ENCODE assay signal across 14 cellular contexts in the genomic region with DNA sequence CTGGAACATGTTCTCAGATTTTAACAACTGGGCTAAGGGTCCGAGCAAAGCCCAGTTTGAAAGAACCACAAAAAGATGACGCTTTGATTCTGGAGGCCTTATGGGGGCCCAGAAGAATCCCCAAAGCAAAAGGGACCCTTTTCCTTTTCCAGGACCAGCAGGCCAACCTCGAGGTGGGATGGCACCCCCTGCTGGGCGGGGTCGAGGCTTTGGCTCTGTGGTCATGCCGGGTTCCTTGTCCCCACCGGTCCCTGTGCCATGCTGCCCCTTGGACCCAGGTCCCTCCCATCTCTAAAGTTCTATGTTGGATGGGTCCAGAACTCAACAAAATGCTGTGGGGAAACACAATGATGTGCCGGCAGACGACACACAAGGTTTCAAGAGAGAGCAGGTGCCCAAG. TPM values are rescaled to one million over a fixed set of nuclear protein-coding genes. Genes with fewer than 3 reads are reported as not detected.
A peak's percentile ranks its signal among the peaks of the same experiment; 100 is the strongest.
DNase-seq lines count a peak whose midpoint lies in the region; ATAC-seq and TF ChIP-seq lines count a peak whose summit lies in the region.
"Had no signal": no experiment of that assay in that cellular context is flagged by ENCODE, and none has a peak within 500 bp of the region (broad histone marks: within the 10 kb centered on the region; RNA-seq: fewer than 3 reads in every experiment).

No MANE protein-coding gene starts in this region.

- peak overlapping the region; percentile 12 for H3K14ac ChIP-seq in neuronal stem cell (ENCODE audit: low read length)

- H3K4me3 ChIP-seq in SK-N-SH (ENCODE audit: low read depth in 2 of 2, low read length in 1 of 2) (no peak overlapping the region), GM12875 (ENCODE audit: low read depth, low read length) (no peak overlapping the region), brain microvascular endothelial cell (ENCODE audit: low read depth, low read length) (no peak overlapping the region), neuronal stem cell (ENCODE audit: low read length in 2 of 2) (no peak overlapping the region)
- H3K4me3 ChIP-seq: MG63 had no signal

- POLR2A ChIA-PET in SK-N-SH (lab: Yijun Ruan, JAX), result no interaction called here

- peaks cover 3% of the 10 kb centered on the region for H3K79me1 ChIP-seq in neuronal stem cell (ENCODE audit: low read depth, low read length)

- H2AK5ac ChIP-seq in neuronal stem cell (ENCODE audit: low read depth, low read length), result no peak overlapping the region

- H4K8ac ChIP-seq in neuronal stem cell (ENCODE audit: low read depth, low read length), result no peak overlapping the region

- no peak overlapping the region for H3K18ac ChIP-seq in neuronal stem cell (ENCODE audit: low read length)

- no peak overlapping the region for H2AFZ ChIP-seq in SK-N-SH (ENCODE audit: low read depth)
- H2AFZ ChIP-seq in neuronal stem cell (ENCODE audit: low read length), result no peak overlapping the region

- no peaks in the 10 kb centered on the region for H3K79me2 ChIP-seq in SK-N-SH (ENCODE audit: insufficient read depth)

- no peaks in the 10 kb centered on the region for H3K27me3 ChIP-seq in SK-N-SH (ENCODE audit: insufficient read depth)
- no peaks in the 10 kb centered on the region for H3K27me3 ChIP-seq in brain microvascular endothelial cell (replicated peaks)
- no peaks in the 10 kb centered on the region for H3K27me3 ChIP-seq in neuronal stem cell (ENCODE audit: control insufficient read depth in 3 of 3, insufficient read depth in 3 of 3, low read depth in 1 of 3, low read length in 3 of 3)
- H3K27me3 ChIP-seq: MG63 had no signal

- 84% methylated on average over 8 of the region's 9 CpGs for WGBS in SK-N-SH (ENCODE audit: low lambda C conversion rate)
- no CpG with 5 or more reads among the region's 9 CpGs for WGBS in neuronal stem cell (ENCODE audit: extremely low coverage in 2 of 2, insufficient read length in 2 of 2, insufficient replicate concordance in 1 of 2), 2 donors

- H3K23ac ChIP-seq in neuronal stem cell (ENCODE audit: low read depth, low read length, poor library complexity), result peak overlapping the region; percentile 77

- no peak overlapping the region for H3K4ac ChIP-seq in neuronal stem cell (ENCODE audit: low read length)

- H3K4me1 ChIP-seq in SK-N-SH (ENCODE audit: control insufficient read depth in 1 of 2, insufficient read depth in 2 of 2, low read depth in 1 of 2, low read length in 1 of 2) (no peaks in the 10 kb centered on the region), neuronal stem cell (ENCODE audit: control insufficient read depth in 2 of 2, insufficient read depth in 1 of 2, low read depth in 1 of 2, low read length in 2 of 2) (no peaks in the 10 kb centered on the region)

- H3K4me2 ChIP-seq in SK-N-SH (no peak overlapping the region), neuronal stem cell (ENCODE audit: insufficient read depth, low read length, poor library complexity, severe bottlenecking) (no peak overlapping the region)

- H3K9me3 ChIP-seq in SK-N-SH, result no peaks in the 10 kb centered on the region
- no peaks in the 10 kb centered on the region for H3K9me3 ChIP-seq in neuronal stem cell (replicated peaks in 1 of 2; ENCODE audit: control insufficient read depth in 2 of 2, insufficient read depth in 1 of 2, low read depth in 1 of 2, low read length in 2 of 2)
- H3K9me3 ChIP-seq: MG63 had no signal

- H3K36me3 ChIP-seq in SK-N-SH (replicated peaks in 1 of 2; ENCODE audit: control insufficient read depth in 1 of 2, insufficient read depth in 2 of 2, low read length in 1 of 2) (peaks cover 11 to 30% of the 10 kb centered on the region in 2 experiments), brain microvascular endothelial cell (replicated peaks) (peaks cover under 1% of the 10 kb centered on the region), neuronal stem cell (replicated peaks in 1 of 2; ENCODE audit: control insufficient read depth in 2 of 2, insufficient read depth in 2 of 2, low read length in 2 of 2) (peaks cover 39 to 67% of the 10 kb centered on the region in 2 donors)

- no peak overlapping the region for H2BK5ac ChIP-seq in neuronal stem cell (ENCODE audit: low read length)

- no peaks in the 10 kb centered on the region for H4K20me1 ChIP-seq in SK-N-SH (ENCODE audit: insufficient read depth)

- no peak overlapping the region for H2BK12ac ChIP-seq in neuronal stem cell (ENCODE audit: low read length)

- in situ Hi-C loops in brain microvascular endothelial cell (cut with HindIII; ENCODE audit: low pct_ligation_motif_present, low sequenced_read_pairs), result no loop called here

- H3F3A ChIP-seq in SK-N-SH (replicated peaks; ENCODE audit: insufficient read depth), result no peaks in the 10 kb centered on the region

- DNase-seq in SK-N-SH, result peak; percentile 59
- DNase-seq in brain microvascular endothelial cell, result no peak
- no peak for DNase-seq in neuronal stem cell (ENCODE audit: low spot score)
- DNase-seq in Ammon's horn (ENCODE audit: low spot score), result no peak
- DNase-seq in cortex of kidney (lab: John Stamatoyannopoulos, UW), result no peak
- DNase-seq: activated CD4-positive, alpha-beta T cell treated with anti-CD3 and anti-CD28 coated beads for 36 hours; activated naive CD4-positive, alpha-beta T cell; EL; MG63; naive thymus-derived CD4-positive, alpha-beta T cell; small intestine had no signal

- CTCF ChIA-PET in SK-N-SH (lab: Yijun Ruan, JAX), result interaction anchor here (1.2 kb wide), 1 partner anchor 70 kb away, joined by 3 read pairs; no protein-coding TSS in a partner anchor

- ATAC-seq in SK-N-SH treated with all-trans-retinoic acid at 6 μM for 48 hours, result no peak
- no peak for ATAC-seq in GM21526 (IDR thresholded peaks at IDR 0.05; ENCODE audit: low FRiP score, unreplicated experiment)
- ATAC-seq: activated CD4-positive, alpha-beta T cell treated with anti-CD3 and anti-CD28 coated beads for 36 hours; naive thymus-derived CD4-positive, alpha-beta T cell had no signal

- H4K91ac ChIP-seq in neuronal stem cell (ENCODE audit: low read depth, low read length, poor library complexity), result no peak overlapping the region

- peak; percentile 32 for TF ChIP-seq RAD21 in SK-N-SH (IDR thresholded peaks at IDR 0.05; ENCODE audit: low read length)

- TF ChIP-seq EP300 in SK-N-SH (IDR thresholded peaks at IDR 0.05; ENCODE audit: borderline replicate concordance in 1 of 2, low read depth in 1 of 2, low read length in 1 of 2), result no peak

- H3K9ac ChIP-seq in SK-N-SH, result no peak overlapping the region
- no peak overlapping the region for H3K9ac ChIP-seq in neuronal stem cell (ENCODE audit: low read depth, low read length, poor library complexity)

- H3K27ac ChIP-seq in SK-N-SH (ENCODE audit: low read depth in 2 of 2, low read length in 1 of 2) (no peak overlapping the region), brain microvascular endothelial cell (no peak overlapping the region), neuronal stem cell (replicated peaks; ENCODE audit: low read length) (no peak overlapping the region)

- H2BK120ac ChIP-seq in neuronal stem cell (ENCODE audit: low read depth, low read length), result no peak overlapping the region

- TF ChIP-seq CTCF in SK-N-SH (IDR thresholded peaks at IDR 0.05) (peak; percentile 39), GM12875 (IDR thresholded peaks at IDR 0.05; ENCODE audit: borderline replicate concordance, insufficient read depth, low read depth, low read length) (peak; percentile 22; the same call in 1 of the 2 replicates), brain microvascular endothelial cell (IDR thresholded peaks at IDR 0.05; ENCODE audit: low read depth, low read length, missing control alignments) (peak; percentile 48)

- no peaks in the 10 kb centered on the region for H3K9me2 ChIP-seq in SK-N-SH

- H2BK15ac ChIP-seq in neuronal stem cell (ENCODE audit: low read length), result no peak overlapping the region

TF ChIP-seq in SK-N-SH, 30 proteins besides CTCF, POLR2A, EP300 and RAD21 (continues in another document):
- no peak for TF ChIP-seq ELF1 (IDR thresholded peaks at IDR 0.05)
- no peak for TF ChIP-seq FOSL2 (IDR thresholded peaks at IDR 0.05; ENCODE audit: borderline replicate concordance, low read depth)
- TF ChIP-seq, protein P1, sequence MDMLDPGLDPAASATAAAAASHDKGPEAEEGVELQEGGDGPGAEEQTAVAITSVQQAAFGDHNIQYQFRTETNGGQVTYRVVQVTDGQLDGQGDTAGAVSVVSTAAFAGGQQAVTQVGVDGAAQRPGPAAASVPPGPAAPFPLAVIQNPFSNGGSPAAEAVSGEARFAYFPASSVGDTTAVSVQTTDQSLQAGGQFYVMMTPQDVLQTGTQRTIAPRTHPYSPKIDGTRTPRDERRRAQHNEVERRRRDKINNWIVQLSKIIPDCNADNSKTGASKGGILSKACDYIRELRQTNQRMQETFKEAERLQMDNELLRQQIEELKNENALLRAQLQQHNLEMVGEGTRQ (IDR thresholded peaks at IDR 0.05; ENCODE audit: borderline replicate concordance, low read depth, low read length), result no peak
- TF ChIP-seq YY1 (IDR thresholded peaks at IDR 0.05; ENCODE audit: low read depth), result no peak

RNA-seq across cellular contexts. Expression of a gene that starts 30.9 kb away (rescaled TPM):
- polyA plus RNA-seq in SK-N-SH (2012; rRNA removed), result 2.1 and 2.3 TPM in 2 replicates
- polyA plus RNA-seq in SK-N-SH (2012; cell fraction: cytosol; rRNA removed), result 0.85 and 1.4 TPM in 2 replicates
- polyA plus RNA-seq in SK-N-SH (2012; cell fraction: nucleus; rRNA removed), result 1.4 and 1.5 TPM in 2 replicates
- polyA plus RNA-seq in neuronal stem cell (2013, experiment 1 of 2), result not detected
- polyA plus RNA-seq in neuronal stem cell (2013, experiment 2 of 2), result not detected

RNA-seq across cellular contexts. Expression of a gene that starts 47.5 kb away (rescaled TPM):
- polyA plus RNA-seq in SK-N-SH (2012; rRNA removed), result 13.5 and 19.3 TPM in 2 replicates
- polyA plus RNA-seq in SK-N-SH (2012; cell fraction: cytosol; rRNA removed), result 6.3 and 10.2 TPM in 2 replicates
- polyA plus RNA-seq in SK-N-SH (2012; cell fraction: nucleus; rRNA removed), result 49.5 and 52.7 TPM in 2 replicates
- 29.1 TPM for polyA plus RNA-seq in neuronal stem cell (2013, experiment 1 of 2)
- 29.5 TPM for polyA plus RNA-seq in neuronal stem cell (2013, experiment 2 of 2)

RNA-seq across cellular contexts. Expression of a gene that starts 47.8 kb away (rescaled TPM):
- polyA plus RNA-seq in SK-N-SH (2012; rRNA removed), result 7.6 and 9.5 TPM in 2 replicates
- polyA plus RNA-seq in SK-N-SH (2012; cell fraction: cytosol; rRNA removed), result 4.7 and 6.0 TPM in 2 replicates
- polyA plus RNA-seq in SK-N-SH (2012; cell fraction: nucleus; rRNA removed), result 27.1 and 29.5 TPM in 2 replicates
- 11.9 TPM for polyA plus RNA-seq in neuronal stem cell (2013, experiment 1 of 2)
- 12.3 TPM for polyA plus RNA-seq in neuronal stem cell (2013, experiment 2 of 2)
